In the genomic region with DNA sequence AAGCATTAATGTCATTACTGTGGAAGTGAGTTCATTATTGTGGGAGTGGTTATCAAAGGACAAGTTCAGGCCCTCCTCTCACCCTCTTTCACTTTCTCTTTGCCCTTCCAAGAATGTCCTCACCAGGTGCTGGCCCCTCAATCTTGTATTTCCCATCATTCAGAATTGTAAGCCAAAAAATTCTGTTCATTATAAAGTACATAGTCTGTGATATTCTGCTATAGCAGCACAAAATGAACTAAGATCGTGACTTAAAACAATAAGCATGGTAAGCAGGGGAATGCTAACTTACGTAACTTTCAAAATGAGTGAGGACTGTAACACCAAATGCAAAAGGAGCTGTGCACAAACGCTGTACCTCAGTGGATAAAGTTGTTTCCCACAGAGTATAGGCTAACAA, we compare ENCODE assay signal across 16 cellular contexts.
DNase-seq lines count a peak whose midpoint lies in the region; ATAC-seq, FAIRE-seq and TF ChIP-seq lines count a peak whose summit lies in the region.
"Had no signal": no experiment of that assay in that cellular context is flagged by ENCODE, and none has a peak within 500 bp of the region (broad histone marks: within the 10 kb centered on the region; RNA-seq: fewer than 3 reads in every experiment).

No MANE protein-coding gene starts in this region.

- no peak overlapping the region for H3K27ac ChIP-seq in DND-41 (ENCODE audit: low read length)
- H3K27ac ChIP-seq in GM12878 (ENCODE audit: control insufficient read depth, insufficient read depth), result no peak overlapping the region

- TF ChIP-seq POLR2A in GM12878 (IDR thresholded peaks at IDR 0.05; ENCODE audit: low read depth, low read length), result no peak

- 29% methylated on average over 3 of the region's 3 CpGs for WGBS in GM12878 (ENCODE audit: insufficient coverage, insufficient replicate concordance, low lambda C conversion rate, missing lambda C conversion rate)

- no peaks in the 10 kb centered on the region; the same call in 1 of the 2 replicates for H3F3A ChIP-seq in Loucy (ENCODE audit: low read depth)

- peak; percentile 78 for ATAC-seq in DND-41 (ENCODE audit: insufficient read depth, low read depth)
- ATAC-seq in GM19395 (IDR thresholded peaks at IDR 0.05; ENCODE audit: unreplicated experiment), result peak; percentile 74
- ATAC-seq in GM12878, result peak; percentile 93
- no peak for ATAC-seq in HG02884 (IDR thresholded peaks at IDR 0.05; ENCODE audit: unreplicated experiment)
- no peak for ATAC-seq in omental fat pad (ENCODE audit: low FRiP score)

- H3K79me2 ChIP-seq in DND-41 (ENCODE audit: insufficient read depth, low read length), result no peaks in the 10 kb centered on the region
- no peaks in the 10 kb centered on the region for H3K79me2 ChIP-seq in Loucy (ENCODE audit: insufficient read depth, low read length)
- no peaks in the 10 kb centered on the region for H3K79me2 ChIP-seq in GM12878 (ENCODE audit: control insufficient read depth, insufficient read depth, low read length)

- H3K4me1 ChIP-seq in DND-41 (ENCODE audit: insufficient read depth, low read length), result no peaks in the 10 kb centered on the region
- H3K4me1 ChIP-seq in Loucy (ENCODE audit: insufficient read depth, low read length, poor library complexity, severe bottlenecking), result no peaks in the 10 kb centered on the region
- no peaks in the 10 kb centered on the region for H3K4me1 ChIP-seq in GM12878 (ENCODE audit: control insufficient read depth, insufficient read depth, low read length)

- CTCF ChIA-PET in GM12878 (lab: Yijun Ruan, JAX), result interaction anchor here (0.6 to 1.3 kb wide), 3 partner anchors 21 to 142 kb away, joined by 3 read pairs; no protein-coding TSS in a partner anchor

- H4K20me1 ChIP-seq in DND-41 (ENCODE audit: insufficient read depth, low read length), result no peaks in the 10 kb centered on the region
- no peaks in the 10 kb centered on the region for H4K20me1 ChIP-seq in Loucy (ENCODE audit: insufficient read depth, low read length, poor library complexity, severe bottlenecking)
- no peaks in the 10 kb centered on the region for H4K20me1 ChIP-seq in GM12878 (ENCODE audit: control insufficient read depth, insufficient read depth)

- H3K9ac ChIP-seq in DND-41 (ENCODE audit: low read depth, low read length) (no peak overlapping the region), Loucy (ENCODE audit: low read depth, low read length, poor library complexity, severe bottlenecking) (peak overlapping the region; percentile 48), GM12878 (ENCODE audit: control insufficient read depth, insufficient read depth, low read length) (no peak overlapping the region)

- RAD21 ChIA-PET in GM12878 (lab: Charles Lee; ENCODE audit: unreplicated experiment), result interaction anchor here (1.0 to 1.5 kb wide), 4 partner anchors 25 to 135 kb away, joined by 3 to 8 read pairs (median 4); no protein-coding TSS in a partner anchor

- TF ChIP-seq EP300 in GM12878 (IDR thresholded peaks at IDR 0.05; ENCODE audit: borderline replicate concordance in 1 of 2, control insufficient read depth in 1 of 2, low read depth in 2 of 2, low read length in 2 of 2), result no peak

- TF ChIP-seq CTCF in DND-41 (IDR thresholded peaks at IDR 0.05; ENCODE audit: borderline replicate concordance, extremely low read depth, low read length, poor library complexity, severe bottlenecking) (no peak), Loucy (conservative IDR thresholded peaks at IDR 0.05; ENCODE audit: low read length) (no peak), GM12878 (IDR thresholded peaks at IDR 0.05 in 2 of 3, conservative IDR thresholded peaks at IDR 0.05 in 1 of 3; ENCODE audit: control insufficient read depth in 2 of 3, extremely low read depth in 1 of 3, insufficient read depth in 1 of 3, low read depth in 3 of 3, low read length in 3 of 3) (no peak), omental fat pad (IDR thresholded peaks at IDR 0.05) (no peak)

- BruUV-seq in GM12878 (replicated peaks; lab: Mats Ljungman, UMichigan), result no TSS peak

- TF ChIP-seq RAD21 in GM12878 (IDR thresholded peaks at IDR 0.05; ENCODE audit: insufficient read depth, low read depth, low read length), result no peak

- H3K9me2 ChIP-seq in Loucy (replicated peaks; ENCODE audit: low read depth, low read length), result no peaks in the 10 kb centered on the region

- no peaks in the 10 kb centered on the region for H3K9me3 ChIP-seq in DND-41 (ENCODE audit: insufficient read depth, low read length, severe bottlenecking)
- no peaks in the 10 kb centered on the region for H3K9me3 ChIP-seq in Loucy (ENCODE audit: insufficient read depth, low read depth, low read length)
- no peaks in the 10 kb centered on the region for H3K9me3 ChIP-seq in GM12878 (replicated peaks; ENCODE audit: control insufficient read depth, insufficient read depth, low read length)

- intact Hi-C loops in GM12878 (cut with micrococcal nuclease; ENCODE audit: unreplicated experiment), result loop anchor here (10.0 kb wide), 1 partner anchor 727 kb away; a partner anchor contains a TSS

- no peaks in the 10 kb centered on the region for H3K36me3 ChIP-seq in DND-41 (ENCODE audit: insufficient read depth, low read length)
- no peaks in the 10 kb centered on the region for H3K36me3 ChIP-seq in Loucy (ENCODE audit: insufficient read depth, low read length)
- no peaks in the 10 kb centered on the region for H3K36me3 ChIP-seq in GM12878 (ENCODE audit: control insufficient read depth in 2 of 2, insufficient read depth in 2 of 2, low read length in 1 of 2)

- SMC1A ChIA-PET in GM12878 (lab: Charles Lee; ENCODE audit: uncharacterized antibody, unreplicated experiment), result interaction anchor here (0.7 to 2.1 kb wide), 4 partner anchors 17 to 108 kb away, joined by 3 to 10 read pairs (median 4); no protein-coding TSS in a partner anchor

- POLR2A ChIA-PET in GM12878 (lab: Charles Lee), result interaction anchor here (0.9 to 1.2 kb wide), 2 partner anchors 53 to 57 kb away, joined by 3 to 5 read pairs; no protein-coding TSS in a partner anchor

- peak; percentile 6 for DNase-seq in DND-41
- peak; percentile 27 for DNase-seq in GM12878 (ENCODE audit: low read depth, low spot score)
- DNase-seq in DMS79 (lab: John Stamatoyannopoulos, UW), result no peak
- DNase-seq in NCI-H2081 (lab: John Stamatoyannopoulos, UW), result no peak
- no peak for DNase-seq in omental fat pad (ENCODE audit: low spot score)
- DNase-seq: effector CD8-positive, alpha-beta T cell; EL; foreskin melanocyte; GOT3; islet precursor cell; NCI-H1930; stimulated activated CD4-positive, alpha-beta T cell treated with anti-CD3 and anti-CD28 coated beads, Interleukin-4, amount 100 ng/mL, for 4 hours; stimulated activated naive CD4-positive, alpha-beta T cell had no signal

- H3K4me2 ChIP-seq in DND-41 (ENCODE audit: insufficient read depth, low read length), result peak overlapping the region; percentile 3; the same call in 1 of the 2 replicates
- peak overlapping the region; percentile 70 for H3K4me2 ChIP-seq in Loucy (ENCODE audit: low read depth, low read length, poor library complexity, severe bottlenecking)
- H3K4me2 ChIP-seq in GM12878 (ENCODE audit: control insufficient read depth, insufficient read depth), result peak overlapping the region; percentile 36; the same call in 1 of the 2 replicates

- H2AFZ ChIP-seq in DND-41 (ENCODE audit: low read depth, low read length), result peak overlapping the region; percentile 27; the same call in 1 of the 2 replicates
- H2AFZ ChIP-seq in Loucy (ENCODE audit: low read length), result peak overlapping the region; percentile 78
- peak overlapping the region; percentile 37 for H2AFZ ChIP-seq in GM12878 (ENCODE audit: control insufficient read depth, low read depth, low read length)

- in situ Hi-C loops in GM12878 (cut with MboI), result no loop called here

- H3K4me3 ChIP-seq in DND-41 (ENCODE audit: low read depth in 1 of 2, low read length in 2 of 2) (0 out of 4 replicates have a peak overlapping the region, but pooled peaks of 1 of the 2 experiments have one; percentile 2), Loucy (ENCODE audit: low read length, poor library complexity, severe bottlenecking) (peak overlapping the region; percentile 70), GM12878 (peak overlapping the region; percentile 28; the same call in 1 of the 2 replicates)

- FAIRE-seq in GM12878 (lab: Jason Lieb, UNC), result no peak

- H3K27me3 ChIP-seq in DND-41 (ENCODE audit: insufficient read depth, low read length, poor library complexity) (no peaks in the 10 kb centered on the region), Loucy (ENCODE audit: insufficient read depth, low read length, poor library complexity, severe bottlenecking) (no peaks in the 10 kb centered on the region), GM12878 (replicated peaks in 1 of 2; ENCODE audit: control insufficient read depth in 2 of 2, insufficient read depth in 2 of 2, low read length in 1 of 2) (no peaks in the 10 kb centered on the region)

TF ChIP-seq in GM12878, 131 proteins besides CTCF, POLR2A, EP300 and RAD21 (continues in another document):
- no peak for TF ChIP-seq BHLHE40 (IDR thresholded peaks at IDR 0.05; ENCODE audit: borderline replicate concordance in 1 of 2, low read depth in 2 of 2, low read length in 1 of 2)
- no peak for TF ChIP-seq RFX5 (IDR thresholded peaks at IDR 0.05; ENCODE audit: low read depth, low read length)

Comparison
In these comparisons a context has a peak if more than half of its experiments do, and no peak if none do; other contexts are left out.
1. ATAC-seq: peak in DND-41 (single experiment), GM19395 (single experiment) and GM12878 (single experiment); none in HG02884 (single experiment) and omental fat pad (single experiment).
2. DNase-seq: peak in DND-41 (single experiment) and GM12878 (single experiment); none in DMS79 (single experiment), NCI-H2081 (0 of 2) and omental fat pad (single experiment).
3. H2AFZ ChIP-seq: peak in every context shown above with its lines; median percentile 78 in Loucy; 37 in GM12878; 27 in DND-41.
4. H3K4me2 ChIP-seq: peak in every context shown above with its lines; median percentile 70 in Loucy; 36 in GM12878; 3 in DND-41.